In genomic region chr7:135459951-135460567, GRCh38 we compare ENCODE assay signal across 14 cellular contexts. TPM values are rescaled to one million over a fixed set of nuclear protein-coding genes. Genes with fewer than 3 reads are reported as not detected.
DNase-seq lines count a peak whose midpoint lies in the region; ATAC-seq and TF ChIP-seq lines count a peak whose summit lies in the region.
"Had no signal": no experiment of that assay in that cellular context is flagged by ENCODE, and none has a peak within 500 bp of the region (broad histone marks: within the 10 kb centered on the region; RNA-seq: fewer than 3 reads in every experiment).

No MANE protein-coding gene starts in this region.

- H3K27me3 ChIP-seq in spleen (replicated peaks in 1 of 7) (no peaks in the 10 kb centered on the region), WERI-Rb-1 (ENCODE audit: insufficient read depth, low read depth, severe bottlenecking) (no peaks in the 10 kb centered on the region)
- H3K27me3 ChIP-seq: tibial nerve had no signal

- no peak for TF ChIP-seq POLR2A in spleen (IDR thresholded peaks at IDR 0.05)

- intact Hi-C loops in spleen (cut with DNase I; ENCODE audit: low total_unique reads) = no loop called here

- 77 to 87% (median 80%) methylated on average over 4 of the region's 4 CpGs for WGBS in spleen, 5 donors

- no peaks in the 10 kb centered on the region for H3K27me3 Mint-ChIP-seq in activated naive CD4-positive, alpha-beta T cell treated with anti-CD3 and anti-CD28 coated beads, Interleukin-2, amount 50 U/mL, for 24 hours
- no peaks in the 10 kb centered on the region for H3K27me3 Mint-ChIP-seq in T-helper 17 cell

- no peak overlapping the region for H3K4me3 Mint-ChIP-seq in activated naive CD4-positive, alpha-beta T cell treated with anti-CD3 and anti-CD28 coated beads, Interleukin-2, amount 50 U/mL, for 24 hours
- peak overlapping the region; percentile 87 for H3K4me3 Mint-ChIP-seq in T-helper 17 cell
- no peak overlapping the region for H3K4me3 Mint-ChIP-seq in stimulated activated effector memory CD8-positive, alpha-beta T cell treated with anti-CD3 and anti-CD28 coated beads, Interleukin-12 subunit alpha, Interleukin-12 subunit beta, amount 100 ng/mL, for 72 hours
- H3K4me3 Mint-ChIP-seq: activated T-helper 1 cell treated with anti-CD3 and anti-CD28 coated beads, Interleukin-12 subunit alpha, Interleukin-12 subunit beta, Interleukin-2, Interleukin-4 antibody, amounts not matched to agents 30 ng/mL and 10 ng/mL and 1 ng/mL, durations not matched to agents 14 hours and 24 hours and 36 hours had no signal

- H3K4me3 ChIP-seq in spleen (no peak overlapping the region), WERI-Rb-1 (ENCODE audit: low read depth, low read length) (no peak overlapping the region)
- H3K4me3 ChIP-seq: lower lobe of right lung, tibial nerve had no signal

- H3K36me3 Mint-ChIP-seq in activated naive CD4-positive, alpha-beta T cell treated with anti-CD3 and anti-CD28 coated beads, Interleukin-2, amount 50 U/mL, for 24 hours = peaks cover 13% of the 10 kb centered on the region
- H3K36me3 Mint-ChIP-seq in T-helper 17 cell (ENCODE audit: low read depth) = peaks cover 2% of the 10 kb centered on the region
- no peaks in the 10 kb centered on the region for H3K36me3 Mint-ChIP-seq in stimulated activated effector memory CD8-positive, alpha-beta T cell treated with anti-CD3 and anti-CD28 coated beads, Interleukin-12 subunit alpha, Interleukin-12 subunit beta, amount 100 ng/mL, for 72 hours

- H3K9me3 ChIP-seq in T-helper 17 cell (ENCODE audit: control insufficient read depth, low read length, poor library complexity, severe bottlenecking) (no peaks in the 10 kb centered on the region), spleen (peaks cover 0 to 3% (median 0%) of the 10 kb centered on the region in 8 donors), WERI-Rb-1 (ENCODE audit: severe bottlenecking) (no peaks in the 10 kb centered on the region)
- H3K9me3 ChIP-seq: lower lobe of right lung, tibial nerve had no signal

- ATAC-seq in HG02610 (IDR thresholded peaks at IDR 0.05; ENCODE audit: unreplicated experiment) = peak; percentile 66
- ATAC-seq in T-helper 17 cell = peak; percentile 66
- ATAC-seq in stimulated activated effector memory CD8-positive, alpha-beta T cell treated with anti-CD3 and anti-CD28 coated beads, Interleukin-12 subunit alpha, Interleukin-12 subunit beta, amount 100 ng/mL, for 72 hours = peak; percentile 60
- no peak for ATAC-seq in GM21367 (IDR thresholded peaks at IDR 0.05; ENCODE audit: unreplicated experiment)
- ATAC-seq: lower lobe of right lung, right cardiac atrium, Right ventricle myocardium inferior had no signal

- H3K36me3 ChIP-seq in spleen (peaks cover 0 to 8% (median 0%) of the 10 kb centered on the region in 6 donors), WERI-Rb-1 (no peaks in the 10 kb centered on the region)
- H3K36me3 ChIP-seq: lower lobe of right lung, tibial nerve had no signal

- peaks cover 74% of the 10 kb centered on the region for H3K4me1 Mint-ChIP-seq in activated naive CD4-positive, alpha-beta T cell treated with anti-CD3 and anti-CD28 coated beads, Interleukin-2, amount 50 U/mL, for 24 hours
- H3K4me1 Mint-ChIP-seq in T-helper 17 cell = peaks cover 46% of the 10 kb centered on the region
- peaks cover 51% of the 10 kb centered on the region for H3K4me1 Mint-ChIP-seq in stimulated activated effector memory CD8-positive, alpha-beta T cell treated with anti-CD3 and anti-CD28 coated beads, Interleukin-12 subunit alpha, Interleukin-12 subunit beta, amount 100 ng/mL, for 72 hours

- H3K9me3 Mint-ChIP-seq in activated naive CD4-positive, alpha-beta T cell treated with anti-CD3 and anti-CD28 coated beads, Interleukin-2, amount 50 U/mL, for 24 hours = no peaks in the 10 kb centered on the region
- H3K9me3 Mint-ChIP-seq in stimulated activated effector memory CD8-positive, alpha-beta T cell treated with anti-CD3 and anti-CD28 coated beads, Interleukin-12 subunit alpha, Interleukin-12 subunit beta, amount 100 ng/mL, for 72 hours = no peaks in the 10 kb centered on the region
- H3K9me3 Mint-ChIP-seq: activated T-helper 1 cell treated with anti-CD3 and anti-CD28 coated beads, Interleukin-12 subunit alpha, Interleukin-12 subunit beta, Interleukin-2, Interleukin-4 antibody, amounts not matched to agents 30 ng/mL and 10 ng/mL and 1 ng/mL, durations not matched to agents 14 hours and 24 hours and 36 hours had no signal

- DNase-seq in activated naive CD4-positive, alpha-beta T cell treated with anti-CD3 and anti-CD28 coated beads, Interleukin-2, amount 50 U/mL, for 16 hours = no peak
- DNase-seq in T-helper 17 cell (no peak), spleen (no peak), WERI-Rb-1 (no peak)
- no peak for DNase-seq in stimulated activated effector memory CD8-positive, alpha-beta T cell treated with anti-CD3 and anti-CD28 coated beads, Interleukin-12 subunit alpha, Interleukin-12 subunit beta, amount 100 ng/mL, for 72 hours (ENCODE audit: low spot score in 2 of 2)
- DNase-seq: lower lobe of right lung; right cardiac atrium; stimulated activated CD4-positive, alpha-beta T cell treated with anti-CD3 and anti-CD28 coated beads, Interleukin-2, amount 100 ng/mL, for 24 hours had no signal

- TF ChIP-seq CTCF in spleen (IDR thresholded peaks at IDR 0.05 in 8 of 11, conservative IDR thresholded peaks at IDR 0.05 in 3 of 11) (no peak), WERI-Rb-1 (IDR thresholded peaks at IDR 0.05; ENCODE audit: low read depth, low read length) (no peak)

- H3K27ac ChIP-seq in spleen = no peak overlapping the region
- H3K27ac ChIP-seq in WERI-Rb-1 = no peak overlapping the region
- H3K27ac ChIP-seq: lower lobe of right lung, tibial nerve had no signal

- peaks cover 0 to 74% (median 10%) of the 10 kb centered on the region in 6 donors for H3K4me1 ChIP-seq in spleen

- H3K27ac Mint-ChIP-seq in activated naive CD4-positive, alpha-beta T cell treated with anti-CD3 and anti-CD28 coated beads, Interleukin-2, amount 50 U/mL, for 24 hours = peak overlapping the region; percentile 42
- H3K27ac Mint-ChIP-seq in T-helper 17 cell = peak overlapping the region; percentile 89
- H3K27ac Mint-ChIP-seq in stimulated activated effector memory CD8-positive, alpha-beta T cell treated with anti-CD3 and anti-CD28 coated beads, Interleukin-12 subunit alpha, Interleukin-12 subunit beta, amount 100 ng/mL, for 72 hours = peak overlapping the region; percentile 13
- H3K27ac Mint-ChIP-seq: activated T-helper 1 cell treated with anti-CD3 and anti-CD28 coated beads, Interleukin-12 subunit alpha, Interleukin-12 subunit beta, Interleukin-2, Interleukin-4 antibody, amounts not matched to agents 30 ng/mL and 10 ng/mL and 1 ng/mL, durations not matched to agents 14 hours and 24 hours and 36 hours had no signal

RNA-seq across cellular contexts. Expression of gene CNOT4, which starts 49.8 kb away (rescaled TPM):
- total RNA-seq in T-helper 17 cell = 10 to 100 TPM; 34.0 to 34.5 TPM
- total RNA-seq in spleen = 10 to 100 TPM; 22.4 to 36.9 (median 28.6) TPM
- 1 to 10 TPM; 5.3 to 6.3 (median 6.0) TPM for polyA plus RNA-seq in spleen

Comparison
In these comparisons a context has a peak if more than half of its experiments do, and no peak if none do; other contexts are left out.
1. H3K27ac Mint-ChIP-seq: peak in every context shown above with its lines; median percentile 89 in T-helper 17 cell; 42 in activated naive CD4-positive, alpha-beta T cell treated with anti-CD3 and anti-CD28 coated beads, Interleukin-2, amount 50 U/mL, for 24 hours; 13 in stimulated activated effector memory CD8-positive, alpha-beta T cell treated with anti-CD3 and anti-CD28 coated beads, Interleukin-12 subunit alpha, Interleukin-12 subunit beta, amount 100 ng/mL, for 72 hours.